ENCODE assay signal across 8 cellular contexts in the genomic region with DNA sequence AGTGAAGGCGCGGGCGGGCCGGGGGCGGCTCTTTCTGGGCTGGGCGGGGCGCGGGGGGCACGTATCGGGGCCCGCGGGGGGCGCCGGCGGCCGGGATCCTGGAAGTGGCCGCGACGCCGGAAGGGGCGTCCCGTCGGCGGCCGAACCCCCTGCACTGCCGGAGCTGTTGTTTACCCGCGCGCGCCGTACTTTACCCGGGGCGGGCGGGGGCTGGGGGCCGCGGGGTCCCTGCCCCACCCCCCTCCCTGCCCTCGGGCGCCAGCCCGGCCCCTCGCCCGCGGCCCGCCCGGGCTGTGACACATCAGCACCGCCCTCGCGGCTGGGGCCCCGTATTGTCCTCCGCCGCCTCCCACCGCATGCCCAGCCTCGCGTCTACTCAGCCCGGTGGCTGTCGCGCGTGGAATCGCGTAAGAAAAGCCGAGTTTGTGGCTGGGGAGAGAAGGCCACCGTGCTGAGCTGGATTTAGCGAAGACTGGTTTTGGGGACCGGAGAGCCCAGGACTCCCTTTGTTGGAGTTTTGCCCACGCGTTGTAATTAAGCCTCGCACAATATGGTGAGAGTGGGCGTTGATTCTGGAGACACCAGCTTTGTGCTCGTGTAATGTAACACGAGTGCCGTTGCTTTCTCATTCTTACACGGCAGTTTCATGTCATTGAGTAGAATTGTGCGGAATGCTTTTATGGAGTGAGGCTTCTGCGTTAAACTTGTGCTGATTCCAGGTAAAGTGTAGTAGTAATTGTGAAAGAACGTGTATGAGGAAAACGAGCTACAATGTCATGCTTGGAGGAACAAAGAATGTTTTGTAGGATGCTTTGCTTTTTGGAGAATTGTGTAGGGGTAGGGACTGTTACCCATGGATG. TPM values are rescaled to one million over a fixed set of nuclear protein-coding genes. Genes with fewer than 3 reads are reported as not detected.
DNase-seq lines count a peak whose midpoint lies in the region; ATAC-seq and TF ChIP-seq lines count a peak whose summit lies in the region.

No MANE protein-coding gene starts in this region.

- no peak for TF ChIP-seq RAD21 in HCT116 (IDR thresholded peaks at IDR 0.05; ENCODE audit: low read depth)

- H3K27me3 ChIP-seq in HCT116 (ENCODE audit: insufficient read depth, low read length) (no peaks in the 10 kb centered on the region), left lung (no peaks in the 10 kb centered on the region)

- CTCF ChIA-PET in HCT116 (lab: Charles Lee), result interaction anchor here (1.3 kb wide), 1 partner anchor 209 kb away, joined by 3 read pairs; no protein-coding TSS in a partner anchor

- intact Hi-C loops in HCT116 (cut with micrococcal nuclease), result no loop called here
- intact Hi-C loops in left lung (cut with DNase I), result no loop called here

- no peak for TF ChIP-seq CTCF in HCT116 (IDR thresholded peaks at IDR 0.05 in 2 of 3, conservative IDR thresholded peaks at IDR 0.05 in 1 of 3; ENCODE audit: borderline replicate concordance in 1 of 3, insufficient read depth in 1 of 3, low read depth in 2 of 3, low read length in 2 of 3)
- TF ChIP-seq CTCF in left lung (IDR thresholded peaks at IDR 0.05), result no peak

- peaks cover 25% of the 10 kb centered on the region for H3K4me1 ChIP-seq in ES-I3 (ENCODE audit: insufficient read depth, low read length)
- peaks cover 10 to 21% of the 10 kb centered on the region in 2 experiments for H3K4me1 ChIP-seq in HCT116 (ENCODE audit: control insufficient read depth in 1 of 2, insufficient read depth in 2 of 2, low read length in 2 of 2)
- H3K4me1 ChIP-seq in left lung, result peaks cover 34 to 56% of the 10 kb centered on the region in 2 donors

- DNase-seq in HCT116 (ENCODE audit: low read depth, low spot score) (no peak), NCI-H1694 (lab: John Stamatoyannopoulos, UW) (peak; percentile 67), left lung (peak; percentile 70 to 94), NCI-H1048 (lab: John Stamatoyannopoulos, UW) (no peak)
- peak; percentile 79 for DNase-seq in activated CD4-positive, alpha-beta T cell treated with anti-CD3 and anti-CD28 coated beads for 48 hours
- peak; percentile 74 to 79 for DNase-seq in stimulated activated CD4-positive, alpha-beta T cell treated with anti-CD3 and anti-CD28 coated beads, Interleukin-2, amount 100 ng/mL, for 24 hours

- peak overlapping the region; percentile 67 for H3K27ac ChIP-seq in HCT116 (ENCODE audit: low read depth, low read length)
- peak overlapping the region; percentile 40 for H3K27ac ChIP-seq in cingulate gyrus (ENCODE audit: low read depth, low read length)
- H3K27ac ChIP-seq in left lung, result peak overlapping the region; percentile 94 to 99

- no peaks in the 10 kb centered on the region for H3K36me3 ChIP-seq in ES-I3 (ENCODE audit: insufficient read depth, low read length)
- no peaks in the 10 kb centered on the region for H3K36me3 ChIP-seq in HCT116 (ENCODE audit: control insufficient read depth in 1 of 2, insufficient read depth in 2 of 2, low read length in 2 of 2)
- H3K36me3 ChIP-seq in left lung, result no peaks in the 10 kb centered on the region

- ATAC-seq in HCT116 (peak; percentile 75), left lung (peak; percentile 65)

- peak overlapping the region; percentile 97 for H3K4me2 ChIP-seq in HCT116 (ENCODE audit: low read length)

- peaks cover 2% of the 10 kb centered on the region; the same call in 1 of the 2 replicates for H3K9me3 ChIP-seq in ES-I3 (ENCODE audit: control insufficient read depth, insufficient read depth, low read length)
- no peaks in the 10 kb centered on the region for H3K9me3 ChIP-seq in HCT116 (ENCODE audit: control insufficient read depth in 1 of 2, insufficient read depth in 1 of 2, low read depth in 1 of 2, low read length in 2 of 2)
- no peaks in the 10 kb centered on the region for H3K9me3 ChIP-seq in left lung

- H3K9ac ChIP-seq in ES-I3 (ENCODE audit: low read depth, low read length) (peak overlapping the region; percentile 72), HCT116 (ENCODE audit: low read length) (peak overlapping the region; percentile 89)

- H2AFZ ChIP-seq in HCT116 (ENCODE audit: low read depth, low read length, poor library complexity, severe bottlenecking), result no peak overlapping the region

- POLR2A ChIA-PET in HCT116 (lab: Charles Lee), result interaction anchor here (0.8 to 2.8 kb wide), 6 partner anchors 14 to 135 kb away, joined by 3 to 12 read pairs (median 4); no protein-coding TSS in a partner anchor

- peak overlapping the region; percentile 60 to 89 for H3K4me3 ChIP-seq in HCT116 (replicated peaks in 1 of 2; ENCODE audit: low read depth in 1 of 2, low read length in 2 of 2)
- peak overlapping the region; percentile 57 to 76 for H3K4me3 ChIP-seq in left lung

- no TSS peak for BruUV-seq in HCT116 (replicated peaks; lab: Mats Ljungman, UMichigan)

- H3K9me2 ChIP-seq in HCT116 (ENCODE audit: insufficient read depth), result no peaks in the 10 kb centered on the region

- RAD21 ChIA-PET in HCT116 (lab: Charles Lee; ENCODE audit: low non-redundant PET in 1 of 2, low total read pairs in 2 of 2, uncharacterized antibody in 2 of 2, unreplicated experiment in 2 of 2), result no interaction called here

- no peak for TF ChIP-seq POLR2A in HCT116 (IDR thresholded peaks at IDR 0.05; ENCODE audit: borderline replicate concordance, extremely low read depth, insufficient read depth, insufficient read length)

- peaks cover 51% of the 10 kb centered on the region for H3K79me2 ChIP-seq in HCT116 (ENCODE audit: insufficient read depth, low read length)

- peaks cover 3% of the 10 kb centered on the region; the same call in 1 of the 2 replicates for H4K20me1 ChIP-seq in HCT116 (ENCODE audit: insufficient read depth)

TF ChIP-seq in HCT116, 20 proteins besides CTCF, POLR2A, EP300 and RAD21:
- TF ChIP-seq EGR1 (IDR thresholded peaks at IDR 0.05; ENCODE audit: low read depth) (no peak), YY1 (IDR thresholded peaks at IDR 0.05; ENCODE audit: extremely low read depth, insufficient replicate concordance, low read depth, low read length) (no peak), ZFX (IDR thresholded peaks at IDR 0.05) (peak; percentile 70), SIN3A (IDR thresholded peaks at IDR 0.05; ENCODE audit: low read depth) (peak; percentile 30; the same call in 1 of the 2 replicates), ELF1 (IDR thresholded peaks at IDR 0.05; ENCODE audit: borderline replicate concordance, low read depth) (no peak), EZH2phosphoT487 (IDR thresholded peaks at IDR 0.05; ENCODE audit: borderline replicate concordance) (no peak), CEBPB (IDR thresholded peaks at IDR 0.05; ENCODE audit: low read depth) (no peak), EZH2 (IDR thresholded peaks at IDR 0.05) (no peak), TCF7L2 (IDR thresholded peaks at IDR 0.05; ENCODE audit: borderline replicate concordance, extremely low read depth, insufficient read depth, insufficient read length) (no peak), JUND (IDR thresholded peaks at IDR 0.05) (no peak), CBX3 (IDR thresholded peaks at IDR 0.05; ENCODE audit: low read depth) (no peak)
- TF ChIP-seq, protein P1, sequence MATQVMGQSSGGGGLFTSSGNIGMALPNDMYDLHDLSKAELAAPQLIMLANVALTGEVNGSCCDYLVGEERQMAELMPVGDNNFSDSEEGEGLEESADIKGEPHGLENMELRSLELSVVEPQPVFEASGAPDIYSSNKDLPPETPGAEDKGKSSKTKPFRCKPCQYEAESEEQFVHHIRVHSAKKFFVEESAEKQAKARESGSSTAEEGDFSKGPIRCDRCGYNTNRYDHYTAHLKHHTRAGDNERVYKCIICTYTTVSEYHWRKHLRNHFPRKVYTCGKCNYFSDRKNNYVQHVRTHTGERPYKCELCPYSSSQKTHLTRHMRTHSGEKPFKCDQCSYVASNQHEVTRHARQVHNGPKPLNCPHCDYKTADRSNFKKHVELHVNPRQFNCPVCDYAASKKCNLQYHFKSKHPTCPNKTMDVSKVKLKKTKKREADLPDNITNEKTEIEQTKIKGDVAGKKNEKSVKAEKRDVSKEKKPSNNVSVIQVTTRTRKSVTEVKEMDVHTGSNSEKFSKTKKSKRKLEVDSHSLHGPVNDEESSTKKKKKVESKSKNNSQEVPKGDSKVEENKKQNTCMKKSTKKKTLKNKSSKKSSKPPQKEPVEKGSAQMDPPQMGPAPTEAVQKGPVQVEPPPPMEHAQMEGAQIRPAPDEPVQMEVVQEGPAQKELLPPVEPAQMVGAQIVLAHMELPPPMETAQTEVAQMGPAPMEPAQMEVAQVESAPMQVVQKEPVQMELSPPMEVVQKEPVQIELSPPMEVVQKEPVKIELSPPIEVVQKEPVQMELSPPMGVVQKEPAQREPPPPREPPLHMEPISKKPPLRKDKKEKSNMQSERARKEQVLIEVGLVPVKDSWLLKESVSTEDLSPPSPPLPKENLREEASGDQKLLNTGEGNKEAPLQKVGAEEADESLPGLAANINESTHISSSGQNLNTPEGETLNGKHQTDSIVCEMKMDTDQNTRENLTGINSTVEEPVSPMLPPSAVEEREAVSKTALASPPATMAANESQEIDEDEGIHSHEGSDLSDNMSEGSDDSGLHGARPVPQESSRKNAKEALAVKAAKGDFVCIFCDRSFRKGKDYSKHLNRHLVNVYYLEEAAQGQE (IDR thresholded peaks at IDR 0.05; ENCODE audit: low read depth), result no peak
- TF ChIP-seq, protein P2, sequence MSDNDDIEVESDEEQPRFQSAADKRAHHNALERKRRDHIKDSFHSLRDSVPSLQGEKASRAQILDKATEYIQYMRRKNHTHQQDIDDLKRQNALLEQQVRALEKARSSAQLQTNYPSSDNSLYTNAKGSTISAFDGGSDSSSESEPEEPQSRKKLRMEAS (IDR thresholded peaks at IDR 0.05), result peak; percentile 50
- TF ChIP-seq, protein P3, sequence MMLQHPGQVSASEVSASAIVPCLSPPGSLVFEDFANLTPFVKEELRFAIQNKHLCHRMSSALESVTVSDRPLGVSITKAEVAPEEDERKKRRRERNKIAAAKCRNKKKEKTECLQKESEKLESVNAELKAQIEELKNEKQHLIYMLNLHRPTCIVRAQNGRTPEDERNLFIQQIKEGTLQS (IDR thresholded peaks at IDR 0.05), result no peak

RNA-seq across cellular contexts. Expression of a gene that starts 0.6 kb away (rescaled TPM):
- total RNA-seq in HCT116 (2021; ENCODE audit: unreplicated experiment) (28.4 TPM), left lung (100 to 1,000 TPM in 1 of 2 donors, 10 to 100 TPM in 1; 80.4 to 117 TPM)
- 5.9 and 6.8 TPM in 2 replicates for polyA plus RNA-seq in HCT116 (2012)

Comparison
In these comparisons a context has a peak if more than half of its experiments do, and no peak if none do; other contexts are left out.
1. DNase-seq: peak in NCI-H1694 (single experiment), activated CD4-positive, alpha-beta T cell treated with anti-CD3 and anti-CD28 coated beads for 48 hours (single experiment), left lung (2 of 2) and stimulated activated CD4-positive, alpha-beta T cell treated with anti-CD3 and anti-CD28 coated beads, Interleukin-2, amount 100 ng/mL, for 24 hours (2 of 2); none in HCT116 (single experiment) and NCI-H1048 (single experiment).
2. H3K27ac ChIP-seq: peak in every context shown above with its lines; median percentile 96 in left lung; 67 in HCT116; 40 in cingulate gyrus.